ENCODE assay signal across 22 cellular contexts in the genomic region with DNA sequence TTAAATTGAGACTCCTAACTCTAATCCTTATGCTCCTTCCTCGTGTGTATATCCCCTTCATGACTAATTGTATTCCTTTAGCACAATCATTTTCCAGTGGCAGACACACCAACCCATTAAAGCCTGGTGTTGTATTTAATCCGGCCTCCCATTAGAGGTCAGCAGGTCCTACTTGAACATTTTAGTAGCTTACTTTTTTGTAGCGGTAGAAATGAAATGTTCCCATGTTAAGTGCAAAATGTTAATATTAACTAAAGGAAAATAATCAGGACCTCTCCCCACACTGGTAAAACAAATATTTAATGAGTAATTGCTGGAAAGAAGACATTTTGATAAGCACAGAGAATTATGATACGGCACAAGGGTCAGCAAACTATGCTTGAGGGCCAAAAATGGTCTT. TPM values are rescaled to one million over a fixed set of nuclear protein-coding genes. Genes with fewer than 3 reads are reported as not detected.
DNase-seq lines count a peak whose midpoint lies in the region; ATAC-seq and TF ChIP-seq lines count a peak whose summit lies in the region.
"Had no signal": no experiment of that assay in that cellular context is flagged by ENCODE, and none has a peak within 500 bp of the region (broad histone marks: within the 10 kb centered on the region; RNA-seq: fewer than 3 reads in every experiment).

No MANE protein-coding gene starts in this region.

- BruUV-seq in Calu3 (replicated peaks; lab: Mats Ljungman, UMichigan): no TSS peak

- H3K36me3 Mint-ChIP-seq in Calu3 (ENCODE audit: insufficient read depth, unreplicated experiment): peaks cover 44% of the 10 kb centered on the region

- H3K9me3 ChIP-seq in neutrophil (no peaks in the 10 kb centered on the region), right cardiac atrium (ENCODE audit: control insufficient read depth, low read length) (no peaks in the 10 kb centered on the region)
- H3K9me3 ChIP-seq: BE2C, Peyer's patch had no signal

- H3K4me1 ChIP-seq in neutrophil (ENCODE audit: control insufficient read depth in 1 of 2, insufficient read depth in 1 of 2, low read depth in 1 of 2, low read length in 1 of 2) (peaks cover 79 to 82% of the 10 kb centered on the region in 2 experiments), right cardiac atrium (ENCODE audit: control insufficient read depth, insufficient read depth, low read length) (no peaks in the 10 kb centered on the region)
- H3K4me1 ChIP-seq: BE2C had no signal

- intact Hi-C loops in Calu3 (cut with micrococcal nuclease; ENCODE audit: unreplicated experiment): loop anchor here (5.0 kb wide), 1 partner anchor 40 kb away; no protein-coding TSS in a partner anchor
- intact Hi-C loops in right cardiac atrium (cut with DNase I): no loop called here

- DNase-seq in Calu3: no peak
- peak; percentile 71 for DNase-seq in NCI-H82 (lab: John Stamatoyannopoulos, UW)
- peak; percentile 51 for DNase-seq in dermis blood vessel endothelial cell
- DNase-seq in RWPE1 (ENCODE audit: low spot score): no peak
- DNase-seq in activated CD4-positive, alpha-beta T cell treated with anti-CD3 and anti-CD28 coated beads, Interleukin-2, amount 50 U/mL, for 48 hours: no peak
- no peak for DNase-seq in NCI-H345 (lab: John Stamatoyannopoulos, UW)
- no peak for DNase-seq in right cardiac atrium
- DNase-seq: activated CD8-positive, alpha-beta memory T cell treated with anti-CD3 and anti-CD28 coated beads, Interleukin-2, amount 10 ng/mL, durations not matched to agents 7 days and 5 days; activated gamma-delta T cell treated with Interleukin-2 at 50 U/mL for 16 hours; BE2C; brain microvascular endothelial cell; effector memory CD4-positive, alpha-beta T cell; foreskin melanocyte; H9; IMR-90; NCI-H1105; Peyer's patch; stimulated activated naive CD8-positive, alpha-beta T cell treated with anti-CD3 and anti-CD28 coated beads, Interleukin-15, Interleukin-2, amounts not matched to agents 100 U/mL and 50 U/mL, for 24 hours; T-helper 1 cell had no signal

- POLR2A ChIA-PET in RWPE1 (lab: Yijun Ruan, JAX; ENCODE audit: low non-redundant PET): no interaction called here

- H3K27ac Mint-ChIP-seq in Calu3 (ENCODE audit: unreplicated experiment): no peak overlapping the region
- H3K27ac Mint-ChIP-seq: activated CD8-positive, alpha-beta memory T cell treated with anti-CD3 and anti-CD28 coated beads, Interleukin-2, amount 10 ng/mL, durations not matched to agents 7 days and 5 days had no signal

- no peaks in the 10 kb centered on the region for H3K27me3 Mint-ChIP-seq in Calu3 (ENCODE audit: unreplicated experiment)
- H3K27me3 Mint-ChIP-seq: activated CD8-positive, alpha-beta memory T cell treated with anti-CD3 and anti-CD28 coated beads, Interleukin-2, amount 10 ng/mL, durations not matched to agents 7 days and 5 days had no signal

- H3K4me3 ChIP-seq in neutrophil (ENCODE audit: low read depth in 1 of 2, low read length in 1 of 2) (peak overlapping the region in 1 of 2 experiments; percentile 87), right cardiac atrium (ENCODE audit: low read length) (no peak overlapping the region)
- H3K4me3 ChIP-seq: lung, Peyer's patch, skin epidermis had no signal

- CTCF ChIA-PET in Calu3 (lab: Charles Lee): interaction anchor here (0.7 kb wide), 1 partner anchor 21 kb away, joined by 3 read pairs; no protein-coding TSS in a partner anchor
- CTCF ChIA-PET in RWPE1 (lab: Yijun Ruan, JAX): interaction anchor here (0.7 kb wide), 1 partner anchor 40 kb away, joined by 4 read pairs; no protein-coding TSS in a partner anchor

- no peaks in the 10 kb centered on the region for H3K27me3 ChIP-seq in neutrophil
- no peaks in the 10 kb centered on the region for H3K27me3 ChIP-seq in right cardiac atrium (ENCODE audit: control insufficient read depth, insufficient read depth)
- H3K27me3 ChIP-seq: BE2C, brain microvascular endothelial cell, Peyer's patch had no signal

- 64% methylated on average over 4 of the region's 4 CpGs for WGBS in right cardiac atrium

- H3K27ac ChIP-seq in neutrophil (peak overlapping the region; percentile 93), RWPE1 (no peak overlapping the region), right cardiac atrium (ENCODE audit: low read length) (no peak overlapping the region)
- H3K27ac ChIP-seq: brain microvascular endothelial cell, Peyer's patch, skin epidermis had no signal

- H3K36me3 ChIP-seq in neutrophil: no peaks in the 10 kb centered on the region
- H3K36me3 ChIP-seq: BE2C, brain microvascular endothelial cell, Peyer's patch had no signal

- peak overlapping the region; percentile 47 for H3K4me3 Mint-ChIP-seq in Calu3 (ENCODE audit: low read depth, unreplicated experiment)
- H3K4me3 Mint-ChIP-seq: activated CD8-positive, alpha-beta memory T cell treated with anti-CD3 and anti-CD28 coated beads, Interleukin-2, amount 10 ng/mL, durations not matched to agents 7 days and 5 days; H9 had no signal

- H3K4me1 Mint-ChIP-seq in Calu3 (ENCODE audit: low read depth, unreplicated experiment): peaks cover 51% of the 10 kb centered on the region

- ATAC-seq in right cardiac atrium: no peak
- ATAC-seq: activated CD8-positive, alpha-beta memory T cell treated with anti-CD3 and anti-CD28 coated beads, Interleukin-2, amount 10 ng/mL, durations not matched to agents 7 days and 5 days; stimulated activated naive CD8-positive, alpha-beta T cell treated with anti-CD3 and anti-CD28 coated beads, Interleukin-15, Interleukin-2, amounts not matched to agents 100 U/mL and 50 U/mL, for 24 hours had no signal

- TF ChIP-seq CTCF in Calu3 (IDR thresholded peaks at IDR 0.05; ENCODE audit: unreplicated experiment): no peak
- no peak for TF ChIP-seq CTCF in neutrophil (IDR thresholded peaks at IDR 0.05)
- TF ChIP-seq CTCF in RWPE1 (conservative IDR thresholded peaks at IDR 0.05; ENCODE audit: low read depth): no peak

- no peaks in the 10 kb centered on the region for H3K9me3 Mint-ChIP-seq in Calu3 (ENCODE audit: low read depth, unreplicated experiment)

RNA-seq across cellular contexts. Expression of a gene that starts 3.4 kb away (rescaled TPM):
- total RNA-seq in Calu3 (2022) (5.9 and 6.2 TPM in 2 replicates), dermis blood vessel endothelial cell (19.3 and 27.1 TPM in 2 replicates), right cardiac atrium (1 to 10 TPM; 6.9 to 7.9 (median 7.3) TPM)
- 3.5 TPM for polyA plus RNA-seq in right cardiac atrium

Comparison
In these comparisons a context has a peak if more than half of its experiments do, and no peak if none do; other contexts are left out.
1. DNase-seq: peak in NCI-H82 (single experiment) and dermis blood vessel endothelial cell (single experiment); none in Calu3 (single experiment), RWPE1 (single experiment), activated CD4-positive, alpha-beta T cell treated with anti-CD3 and anti-CD28 coated beads, Interleukin-2, amount 50 U/mL, for 48 hours (0 of 2), NCI-H345 (single experiment) and right cardiac atrium (0 of 3).